34 cellular contexts compared by ENCODE assay signal in genomic region chr4:108717386-108717785, GRCh38. TPM values are rescaled to one million over a fixed set of nuclear protein-coding genes. Genes with fewer than 3 reads are reported as not detected.
"Had no signal": no experiment of that assay in that cellular context is flagged by ENCODE, and none has a peak within 500 bp of the region (broad histone marks: within the 10 kb centered on the region; RNA-seq: fewer than 3 reads in every experiment).

No MANE protein-coding gene starts in this region.

- H3K27ac Mint-ChIP-seq: activated B cell treated with CpG ODN at 0.5 μM for 24 hours; activated CD4-positive, alpha-beta memory T cell treated with anti-CD3 and anti-CD28 coated beads for 36 hours; activated naive CD4-positive, alpha-beta T cell treated with anti-CD3 and anti-CD28 coated beads, Interleukin-2, amount 10 ng/mL, durations not matched to agents 7 days and 5 days; activated naive CD4-positive, alpha-beta T cell treated with anti-CD3 and anti-CD28 coated beads, Interleukin-2, amount 50 U/mL, for 72 hours; activated naive CD8-positive, alpha-beta T cell treated with anti-CD3 and anti-CD28 coated beads, Interleukin-2, amount 10 ng/mL, durations not matched to agents 7 days and 5 days; activated T-cell treated with anti-CD3 and anti-CD28 coated beads, Interleukin-2, amount 50 U/mL, for 24 hours; activated T-cell treated with anti-CD3 and anti-CD28 coated beads, Interleukin-2, amount 50 U/mL, for 72 hours; brain; dendritic cell treated with granulocyte-macrophage colony-stimulating factor and Interleukin-4, amounts not matched to agents 40 ng/mL and 50 ng/mL, for 4 days; T-helper 17 cell; T-helper 2 cell treated with Interferon-gamma antibody and Interleukin-4, amounts not matched to agents 5 μg/mL and 100 μg/mL, for 36 hours had no signal

- H3K4me1 Mint-ChIP-seq: activated B cell treated with CpG ODN at 0.5 μM for 24 hours; activated naive CD4-positive, alpha-beta T cell treated with anti-CD3 and anti-CD28 coated beads, Interleukin-2, amount 10 ng/mL, durations not matched to agents 7 days and 5 days; activated naive CD8-positive, alpha-beta T cell treated with anti-CD3 and anti-CD28 coated beads, Interleukin-2, amount 10 ng/mL, durations not matched to agents 7 days and 5 days; brain; central memory CD8-positive, alpha-beta T cell had no signal

- H3K9me3 Mint-ChIP-seq: activated B cell treated with CpG ODN at 0.5 μM for 24 hours; activated CD4-positive, alpha-beta memory T cell treated with anti-CD3 and anti-CD28 coated beads for 36 hours; activated naive CD4-positive, alpha-beta T cell treated with anti-CD3 and anti-CD28 coated beads, Interleukin-2, amount 10 ng/mL, durations not matched to agents 7 days and 5 days; activated naive CD4-positive, alpha-beta T cell treated with anti-CD3 and anti-CD28 coated beads, Interleukin-2, amount 50 U/mL, for 72 hours; activated naive CD8-positive, alpha-beta T cell treated with anti-CD3 and anti-CD28 coated beads, Interleukin-2, amount 10 ng/mL, durations not matched to agents 7 days and 5 days; activated T-cell treated with anti-CD3 and anti-CD28 coated beads, Interleukin-2, amount 50 U/mL, for 24 hours; activated T-cell treated with anti-CD3 and anti-CD28 coated beads, Interleukin-2, amount 50 U/mL, for 72 hours; central memory CD8-positive, alpha-beta T cell; dendritic cell treated with granulocyte-macrophage colony-stimulating factor and Interleukin-4, amounts not matched to agents 40 ng/mL and 50 ng/mL, for 4 days; T-helper 2 cell treated with Interferon-gamma antibody and Interleukin-4, amounts not matched to agents 5 μg/mL and 100 μg/mL, for 36 hours had no signal

- H3K36me3 Mint-ChIP-seq: activated CD4-positive, alpha-beta memory T cell treated with anti-CD3 and anti-CD28 coated beads for 36 hours; activated naive CD4-positive, alpha-beta T cell treated with anti-CD3 and anti-CD28 coated beads, Interleukin-2, amount 10 ng/mL, durations not matched to agents 7 days and 5 days; activated naive CD4-positive, alpha-beta T cell treated with anti-CD3 and anti-CD28 coated beads, Interleukin-2, amount 50 U/mL, for 72 hours; activated naive CD8-positive, alpha-beta T cell treated with anti-CD3 and anti-CD28 coated beads, Interleukin-2, amount 10 ng/mL, durations not matched to agents 7 days and 5 days; brain had no signal

- H3K27me3 ChIP-seq: ascending aorta, breast epithelium, esophagus squamous epithelium had no signal

- ATAC-seq: activated CD4-positive, CD25-positive, alpha-beta regulatory T cell treated with anti-CD3 and anti-CD28 coated beads, Interleukin-2, amount 50 U/mL, for 24 hours; activated naive CD4-positive, alpha-beta T cell treated with anti-CD3 and anti-CD28 coated beads, Interleukin-2, amount 50 U/mL, for 72 hours; activated T-cell treated with anti-CD3 and anti-CD28 coated beads, Interleukin-2, amount 50 U/mL, for 72 hours; heart left ventricle; T-helper 17 cell had no signal

- H3K9me3 ChIP-seq: ascending aorta, breast epithelium, esophagus squamous epithelium, heart left ventricle had no signal

- H3K27ac ChIP-seq: ascending aorta, breast epithelium, coronary artery, dorsolateral prefrontal cortex, epithelial cell of prostate, esophagus squamous epithelium, heart left ventricle, VCaP had no signal

- H3K4me3 Mint-ChIP-seq: activated B cell treated with CpG ODN at 0.5 μM for 24 hours; activated CD4-positive, alpha-beta memory T cell treated with anti-CD3 and anti-CD28 coated beads for 36 hours; activated naive CD4-positive, alpha-beta T cell treated with anti-CD3 and anti-CD28 coated beads, Interleukin-2, amount 10 ng/mL, durations not matched to agents 7 days and 5 days; activated naive CD8-positive, alpha-beta T cell treated with anti-CD3 and anti-CD28 coated beads, Interleukin-2, amount 10 ng/mL, durations not matched to agents 7 days and 5 days; activated T-cell treated with anti-CD3 and anti-CD28 coated beads, Interleukin-2, amount 50 U/mL, for 24 hours; activated T-cell treated with anti-CD3 and anti-CD28 coated beads, Interleukin-2, amount 50 U/mL, for 72 hours; brain; central memory CD8-positive, alpha-beta T cell; dendritic cell treated with granulocyte-macrophage colony-stimulating factor and Interleukin-4, amounts not matched to agents 40 ng/mL and 50 ng/mL, for 4 days; T-helper 17 cell; T-helper 2 cell treated with Interferon-gamma antibody and Interleukin-4, amounts not matched to agents 5 μg/mL and 100 μg/mL, for 36 hours had no signal

- DNase-seq: activated B cell treated with CpG ODN at 0.5 μM for 24 hours; activated CD4-positive, alpha-beta memory T cell treated with anti-CD3 and anti-CD28 coated beads for 36 hours; activated CD4-positive, alpha-beta T cell treated with anti-CD3 and anti-CD28 coated beads for 48 hours; activated CD8-positive, alpha-beta memory T cell treated with anti-CD3 and anti-CD28 coated beads, Interleukin-2, amount 50 U/mL, for 48 hours; activated gamma-delta T cell; activated naive CD4-positive, alpha-beta T cell; activated naive CD4-positive, alpha-beta T cell treated with anti-CD3 and anti-CD28 coated beads, Interleukin-2, amount 10 ng/mL, durations not matched to agents 7 days and 5 days; activated naive CD8-positive, alpha-beta T cell treated with anti-CD3 and anti-CD28 coated beads, Interleukin-2, amount 10 ng/mL, durations not matched to agents 7 days and 5 days; activated T-cell treated with anti-CD3 and anti-CD28 coated beads for 4 hours; activated T-cell treated with anti-CD3 and anti-CD28 coated beads, Interleukin-2, amount 50 U/mL, for 24 hours; activated T-cell treated with anti-CD3 and anti-CD28 coated beads, Interleukin-2, amount 50 U/mL, for 72 hours; dorsolateral prefrontal cortex; effector memory CD4-positive, alpha-beta T cell; esophagus squamous epithelium; heart left ventricle; T-helper 1 cell; T-helper 17 cell; T1000 had no signal

- FAIRE-seq: frontal cortex, TTC549 had no signal

- H3K36me3 ChIP-seq: ascending aorta, breast epithelium, esophagus squamous epithelium, heart left ventricle had no signal

- H3K4me1 ChIP-seq: ascending aorta, breast epithelium, heart left ventricle had no signal

- H3K4me3 ChIP-seq: ascending aorta, breast epithelium, coronary artery, dorsolateral prefrontal cortex, esophagus squamous epithelium, heart left ventricle had no signal

- H3K27me3 Mint-ChIP-seq: brain had no signal

RNA-seq across cellular contexts. Expression of gene ETNPPL, which starts 45.5 kb away (rescaled TPM):
- total RNA-seq: activated B cell treated with CpG ODN at 0.5 μM for 24 hours; activated CD4-positive, alpha-beta memory T cell treated with anti-CD3 and anti-CD28 coated beads for 36 hours; activated naive CD4-positive, alpha-beta T cell treated with anti-CD3 and anti-CD28 coated beads, Interleukin-2, amount 50 U/mL, for 72 hours; activated naive CD8-positive, alpha-beta T cell treated with anti-CD3 and anti-CD28 coated beads, Interleukin-2, amount 10 ng/mL, durations not matched to agents 7 days and 5 days; activated T-cell treated with anti-CD3 and anti-CD28 coated beads, Interleukin-2, amount 50 U/mL, for 72 hours; ascending aorta; breast epithelium; esophagus squamous epithelium; fibroblast of lung; fibroblast of villous mesenchyme; T-helper 17 cell had no signal
- polyA plus RNA-seq: esophagus, fibroblast of lung had no signal
